In the genomic region with DNA sequence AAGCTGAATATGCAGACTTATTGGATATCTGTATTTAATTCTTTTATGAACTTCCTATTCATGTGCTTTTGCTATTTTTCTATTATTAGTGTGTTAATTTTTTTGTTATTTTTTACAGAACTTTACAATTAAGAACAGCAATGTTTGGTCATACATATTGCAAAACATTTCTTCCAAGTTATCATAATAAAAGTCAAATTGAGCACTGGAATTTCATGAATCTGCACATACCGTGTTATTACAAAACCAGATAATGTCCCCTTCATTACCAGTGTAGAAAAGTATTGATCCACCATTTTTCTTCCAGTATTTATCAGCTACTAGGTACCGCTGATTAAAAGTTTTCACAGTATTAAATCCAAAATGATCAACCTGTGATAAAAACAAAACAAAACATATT, we compare ENCODE assay signal across 14 cellular contexts.
"Had no signal": no experiment of that assay in that cellular context is flagged by ENCODE, and none has a peak within 500 bp of the region (broad histone marks: within the 10 kb centered on the region; RNA-seq: fewer than 3 reads in every experiment).

No MANE protein-coding gene starts in this region.

- H3K4me3 ChIP-seq: gastrocnemius medialis, left ventricle myocardium inferior, suprapubic skin had no signal

- H3K9me3 ChIP-seq: gastrocnemius medialis, left ventricle myocardium inferior, suprapubic skin had no signal

- H3K36me3 ChIP-seq: gastrocnemius medialis, left ventricle myocardium inferior, suprapubic skin had no signal

- H3K27ac ChIP-seq: gastrocnemius medialis, left ventricle myocardium inferior had no signal

- H3K27me3 ChIP-seq: gastrocnemius medialis, suprapubic skin had no signal

- ATAC-seq: effector memory CD8-positive, alpha-beta T cell; gastrocnemius medialis; stimulated activated naive CD8-positive, alpha-beta T cell treated with anti-CD3 and anti-CD28 coated beads, Interleukin-15, Interleukin-2, amounts not matched to agents 100 U/mL and 50 U/mL, for 24 hours had no signal

- DNase-seq: activated CD4-positive, alpha-beta T cell treated with anti-CD3 and anti-CD28 coated beads for 4 hours; activated naive CD4-positive, alpha-beta T cell; caudate nucleus; cortex of kidney; effector memory CD8-positive, alpha-beta T cell; erythroblast; gastrocnemius medialis; kidney; left ventricle myocardium inferior; stimulated activated CD4-positive, alpha-beta T cell treated with anti-CD3 and anti-CD28 coated beads, Interleukin-4, amount 100 ng/mL, for 1 hour; stimulated activated CD8-positive, alpha-beta memory T cell treated with anti-CD3 and anti-CD28 coated beads, Interleukin-4, amount 100 ng/mL, for 48 hours; stimulated activated naive CD8-positive, alpha-beta T cell treated with anti-CD3 and anti-CD28 coated beads, Interleukin-15, Interleukin-2, amounts not matched to agents 100 U/mL and 50 U/mL, for 24 hours; T1000 had no signal
